24 cellular contexts compared by ENCODE assay signal in the genomic region with DNA sequence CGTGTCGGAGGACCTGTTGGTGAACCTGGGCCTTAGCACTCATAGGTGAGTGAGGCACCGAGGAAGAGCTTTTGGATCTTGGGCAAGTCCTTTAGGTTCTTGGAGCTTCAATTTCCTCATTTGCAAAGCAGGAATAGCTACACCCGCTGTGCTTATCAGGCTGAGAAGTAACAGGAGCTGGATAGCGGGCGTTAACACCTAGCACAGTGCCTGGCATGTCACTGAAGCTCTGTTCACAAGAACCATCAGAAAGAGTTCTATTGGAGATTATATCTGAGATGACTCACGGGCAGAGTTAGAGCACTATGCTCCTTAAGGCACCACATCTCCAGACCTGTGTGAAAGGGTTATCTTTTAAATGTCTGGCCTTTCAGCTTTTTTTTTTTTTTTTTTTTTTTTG. TPM values are rescaled to one million over a fixed set of nuclear protein-coding genes. Genes with fewer than 3 reads are reported as not detected.
"Had no signal": no experiment of that assay in that cellular context is flagged by ENCODE, and none has a peak within 500 bp of the region (broad histone marks: within the 10 kb centered on the region; RNA-seq: fewer than 3 reads in every experiment).

No MANE protein-coding gene starts in this region.

- ATAC-seq: activated CD4-positive, CD25-positive, alpha-beta regulatory T cell treated with anti-CD3 and anti-CD28 coated beads, Interleukin-2, amount 50 U/mL, for 24 hours; activated T-cell treated with anti-CD3 and anti-CD28 coated beads, Interleukin-2, amount 50 U/mL, for 72 hours; effector memory CD8-positive, alpha-beta T cell; gastrocnemius medialis; lower lobe of right lung; naive thymus-derived CD4-positive, alpha-beta T cell; stimulated activated naive CD8-positive, alpha-beta T cell treated with anti-CD3 and anti-CD28 coated beads, Interleukin-15, Interleukin-2, amounts not matched to agents 100 U/mL and 50 U/mL, for 24 hours; T-helper 17 cell had no signal

- H3K4me3 ChIP-seq: dorsolateral prefrontal cortex, esophagus squamous epithelium, gastrocnemius medialis, lower lobe of right lung, thyroid gland had no signal

- H3K27ac Mint-ChIP-seq: activated CD4-positive, alpha-beta memory T cell treated with anti-CD3 and anti-CD28 coated beads, Interleukin-2, amount 10 ng/mL, durations not matched to agents 7 days and 5 days; activated CD4-positive, alpha-beta T cell treated with anti-CD3 and anti-CD28 coated beads, Interleukin-2, amount 10 ng/mL, durations not matched to agents 24 days and 14 days; activated naive CD4-positive, alpha-beta T cell treated with anti-CD3 and anti-CD28 coated beads for 36 hours; activated T-cell treated with anti-CD3 and anti-CD28 coated beads, Interleukin-2, amount 50 U/mL, for 72 hours; brain; effector memory CD8-positive, alpha-beta T cell; T-helper 17 cell had no signal

- H3K27ac ChIP-seq: dorsolateral prefrontal cortex, esophagus squamous epithelium, lower lobe of right lung, thyroid gland, VCaP had no signal

- H3K36me3 ChIP-seq: esophagus squamous epithelium, gastrocnemius medialis, lower lobe of right lung, thyroid gland had no signal

- H3K4me3 Mint-ChIP-seq: activated CD4-positive, alpha-beta memory T cell treated with anti-CD3 and anti-CD28 coated beads, Interleukin-2, amount 10 ng/mL, durations not matched to agents 7 days and 5 days; activated CD4-positive, alpha-beta T cell treated with anti-CD3 and anti-CD28 coated beads, Interleukin-2, amount 10 ng/mL, durations not matched to agents 24 days and 14 days; activated naive CD4-positive, alpha-beta T cell treated with anti-CD3 and anti-CD28 coated beads for 36 hours; activated T-cell treated with anti-CD3 and anti-CD28 coated beads, Interleukin-2, amount 50 U/mL, for 72 hours; brain; effector memory CD8-positive, alpha-beta T cell; naive thymus-derived CD4-positive, alpha-beta T cell; T-helper 17 cell had no signal

- H3K9me3 ChIP-seq: esophagus squamous epithelium, gastrocnemius medialis, lower lobe of right lung, thyroid gland had no signal

- H3K9me3 Mint-ChIP-seq: activated CD4-positive, alpha-beta memory T cell treated with anti-CD3 and anti-CD28 coated beads, Interleukin-2, amount 10 ng/mL, durations not matched to agents 7 days and 5 days; activated CD4-positive, alpha-beta T cell treated with anti-CD3 and anti-CD28 coated beads, Interleukin-2, amount 10 ng/mL, durations not matched to agents 24 days and 14 days; activated naive CD4-positive, alpha-beta T cell treated with anti-CD3 and anti-CD28 coated beads for 36 hours; activated T-cell treated with anti-CD3 and anti-CD28 coated beads, Interleukin-2, amount 50 U/mL, for 72 hours; effector memory CD8-positive, alpha-beta T cell had no signal

- DNase-seq: activated CD4-positive, alpha-beta memory T cell treated with anti-CD3 and anti-CD28 coated beads, Interleukin-2, amount 10 ng/mL, durations not matched to agents 7 days and 5 days; activated CD4-positive, alpha-beta T cell treated with anti-CD3 and anti-CD28 coated beads, Interleukin-2, amount 10 ng/mL, durations not matched to agents 24 days and 14 days; activated effector memory CD4-positive, alpha-beta T cell treated with Interleukin-2 at 50 U/mL for 16 hours; activated naive CD4-positive, alpha-beta T cell treated with anti-CD3 and anti-CD28 coated beads for 36 hours; activated T-cell treated with anti-CD3 and anti-CD28 coated beads, Interleukin-2, amount 50 U/mL, for 72 hours; aorta; central memory CD4-positive, alpha-beta T cell; dorsolateral prefrontal cortex; effector memory CD8-positive, alpha-beta T cell; esophagus squamous epithelium; gastrocnemius medialis; kidney; lower lobe of right lung; naive thymus-derived CD4-positive, alpha-beta T cell; retina; stimulated activated CD4-positive, alpha-beta T cell treated with anti-CD3 and anti-CD28 coated beads, Interleukin-4, amount 100 ng/mL, for 1 hour; stimulated activated naive CD8-positive, alpha-beta T cell treated with anti-CD3 and anti-CD28 coated beads, Interleukin-15, Interleukin-2, amounts not matched to agents 100 U/mL and 50 U/mL, for 24 hours; substantia nigra; T-helper 17 cell; thyroid gland had no signal

- H3K27me3 ChIP-seq: thyroid gland had no signal

- H3K36me3 Mint-ChIP-seq: brain; naive thymus-derived CD4-positive, alpha-beta T cell had no signal

RNA-seq across cellular contexts. Expression of a gene that starts 12.8 kb away (rescaled TPM):
- total RNA-seq: dorsolateral prefrontal cortex, osteocyte had no signal
